24 cellular contexts compared by ENCODE assay signal in the genomic region with DNA sequence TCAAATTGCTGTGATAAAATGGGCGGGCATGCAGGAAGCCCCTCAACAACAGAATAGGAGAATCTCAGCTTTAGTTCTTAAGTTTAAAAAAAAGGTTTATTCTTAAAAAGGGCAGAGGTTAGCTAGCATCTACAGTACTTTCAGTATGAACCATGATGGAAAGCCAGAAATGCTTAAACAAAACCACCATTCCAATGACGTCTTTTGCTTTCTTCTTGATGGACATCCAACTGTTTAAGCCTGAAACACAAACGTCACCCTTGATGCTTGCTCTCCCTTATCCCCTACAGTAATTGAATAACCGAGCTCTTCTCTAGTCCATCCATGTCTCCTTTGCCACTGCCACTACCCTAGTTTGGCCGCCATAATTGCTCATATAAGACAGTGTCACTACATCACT.
"Had no signal": no experiment of that assay in that cellular context is flagged by ENCODE, and none has a peak within 500 bp of the region (broad histone marks: within the 10 kb centered on the region; RNA-seq: fewer than 3 reads in every experiment).

No MANE protein-coding gene starts in this region.

- H3K9me3 Mint-ChIP-seq: activated CD4-positive, alpha-beta memory T cell treated with anti-CD3 and anti-CD28 coated beads, Interleukin-2, amount 10 ng/mL, durations not matched to agents 7 days and 5 days; activated CD4-positive, alpha-beta T cell treated with anti-CD3 and anti-CD28 coated beads, Interleukin-2, amount 10 ng/mL, durations not matched to agents 7 days and 5 days; activated naive CD4-positive, alpha-beta T cell treated with anti-CD3 and anti-CD28 coated beads, Interleukin-2, amount 10 ng/mL, durations not matched to agents 7 days and 5 days; immature natural killer cell; nephron; T-cell; T-helper 2 cell treated with Interferon-gamma antibody and Interleukin-4, amounts not matched to agents 5 μg/mL and 100 μg/mL, for 36 hours had no signal

- H3K36me3 ChIP-seq: ovary had no signal

- H3K27ac ChIP-seq: colonic mucosa, ovary, right lobe of liver, tibial nerve had no signal

- DNase-seq: activated CD4-positive, alpha-beta memory T cell treated with anti-CD3 and anti-CD28 coated beads, Interleukin-2, amount 10 ng/mL, durations not matched to agents 7 days and 5 days; activated CD4-positive, alpha-beta T cell treated with anti-CD3 and anti-CD28 coated beads, Interleukin-2, amount 10 ng/mL, durations not matched to agents 7 days and 5 days; activated gamma-delta T cell; activated naive CD4-positive, alpha-beta T cell treated with anti-CD3 and anti-CD28 coated beads, Interleukin-2, amount 10 ng/mL, durations not matched to agents 7 days and 5 days; amygdala; colonic mucosa; effector memory CD4-positive, alpha-beta T cell; foreskin fibroblast; heart left ventricle; hypothalamus; immature natural killer cell; kidney; left colon; mammary epithelial cell; ovary; right lobe of liver; stimulated activated CD4-positive, alpha-beta T cell treated with anti-CD3 and anti-CD28 coated beads, Interleukin-2, amount 100 ng/mL, for 48 hours; stomach; T-cell had no signal

- FAIRE-seq: kidney had no signal

- ATAC-seq: activated CD4-positive, CD25-positive, alpha-beta regulatory T cell treated with anti-CD3 and anti-CD28 coated beads, Interleukin-2, amount 50 U/mL, for 24 hours; heart left ventricle; left colon; right lobe of liver; T-cell had no signal

- H3K4me1 Mint-ChIP-seq: activated naive CD4-positive, alpha-beta T cell treated with anti-CD3 and anti-CD28 coated beads, Interleukin-2, amount 10 ng/mL, durations not matched to agents 7 days and 5 days had no signal

- H3K27me3 Mint-ChIP-seq: activated CD4-positive, alpha-beta memory T cell treated with anti-CD3 and anti-CD28 coated beads, Interleukin-2, amount 10 ng/mL, durations not matched to agents 7 days and 5 days; activated CD4-positive, alpha-beta T cell treated with anti-CD3 and anti-CD28 coated beads, Interleukin-2, amount 10 ng/mL, durations not matched to agents 7 days and 5 days; activated naive CD4-positive, alpha-beta T cell treated with anti-CD3 and anti-CD28 coated beads, Interleukin-2, amount 10 ng/mL, durations not matched to agents 7 days and 5 days; progenitor cell of endocrine pancreas; T-cell had no signal

- H3K27ac Mint-ChIP-seq: activated CD4-positive, alpha-beta memory T cell treated with anti-CD3 and anti-CD28 coated beads, Interleukin-2, amount 10 ng/mL, durations not matched to agents 7 days and 5 days; activated CD4-positive, alpha-beta T cell treated with anti-CD3 and anti-CD28 coated beads, Interleukin-2, amount 10 ng/mL, durations not matched to agents 7 days and 5 days; activated naive CD4-positive, alpha-beta T cell treated with anti-CD3 and anti-CD28 coated beads, Interleukin-2, amount 10 ng/mL, durations not matched to agents 7 days and 5 days; nephron; progenitor cell of endocrine pancreas; T-cell; T-helper 2 cell treated with Interferon-gamma antibody and Interleukin-4, amounts not matched to agents 5 μg/mL and 100 μg/mL, for 36 hours had no signal

- H3K9me3 ChIP-seq: colonic mucosa, heart left ventricle, ovary, right lobe of liver, stomach, tibial nerve had no signal

- H3K4me1 ChIP-seq: colonic mucosa, right lobe of liver had no signal

- H3K4me3 ChIP-seq: colonic mucosa, heart left ventricle, ovary, right lobe of liver, stomach, tibial nerve had no signal

- H3K4me3 Mint-ChIP-seq: activated CD4-positive, alpha-beta memory T cell treated with anti-CD3 and anti-CD28 coated beads, Interleukin-2, amount 10 ng/mL, durations not matched to agents 7 days and 5 days; activated CD4-positive, alpha-beta T cell treated with anti-CD3 and anti-CD28 coated beads, Interleukin-2, amount 10 ng/mL, durations not matched to agents 7 days and 5 days; activated naive CD4-positive, alpha-beta T cell treated with anti-CD3 and anti-CD28 coated beads, Interleukin-2, amount 10 ng/mL, durations not matched to agents 7 days and 5 days; immature natural killer cell; nephron; T-cell; T-helper 2 cell treated with Interferon-gamma antibody and Interleukin-4, amounts not matched to agents 5 μg/mL and 100 μg/mL, for 36 hours had no signal
